ENCODE assay signal across 1 cellular context in genomic region chr7:156402255-156402654, GRCh38.
TF ChIP-seq lines count a peak whose summit lies in the region.

No MANE protein-coding gene starts in this region.

TF ChIP-seq in K562, 482 proteins besides CTCF, POLR2A, EP300 and RAD21 (continued from another document and continues in another):
- no peak for TF ChIP-seq CHD7 (IDR thresholded peaks at IDR 0.05; ENCODE audit: low read depth, low read length)
- no peak for TF ChIP-seq ZNF696 (CRISPR knock-in tag; conservative IDR thresholded peaks at IDR 0.05)
- no peak for TF ChIP-seq NBN (IDR thresholded peaks at IDR 0.05; ENCODE audit: low read depth)
- TF ChIP-seq MYBL2 (IDR thresholded peaks at IDR 0.05; ENCODE audit: low read depth): no peak
- TF ChIP-seq MYBL2 (CRISPR knock-in tag; IDR thresholded peaks at IDR 0.05; ENCODE audit: borderline replicate concordance): no peak
- TF ChIP-seq ZFP30 (CRISPR knock-in tag; IDR thresholded peaks at IDR 0.05; ENCODE audit: borderline replicate concordance): no peak
- TF ChIP-seq ZNF175 (CRISPR knock-in tag; IDR thresholded peaks at IDR 0.05; ENCODE audit: low read depth): peak; percentile 79; the same call in 1 of the 2 replicates
- no peak for TF ChIP-seq BACH1 (tag; IDR thresholded peaks at IDR 0.05)
- no peak for TF ChIP-seq MIER1 (IDR thresholded peaks at IDR 0.05; ENCODE audit: low read depth)
- TF ChIP-seq PRPF4 (IDR thresholded peaks at IDR 0.05; ENCODE audit: insufficient read depth, low read depth, low read length, poor library complexity, severe bottlenecking): no peak
- no peak for TF ChIP-seq STAG1 (CRISPR knock-in tag; IDR thresholded peaks at IDR 0.05; ENCODE audit: borderline replicate concordance)
- TF ChIP-seq TBP (optimal IDR thresholded peaks at IDR 0.05; ENCODE audit: low read depth, low read length): peak; percentile 73
- TF ChIP-seq SOX6 (IDR thresholded peaks at IDR 0.05): no peak
- no peak for TF ChIP-seq MNT (conservative IDR thresholded peaks at IDR 0.05)
- TF ChIP-seq FOXO4 (CRISPR knock-in tag; IDR thresholded peaks at IDR 0.05): no peak
- TF ChIP-seq UBTF (IDR thresholded peaks at IDR 0.05; ENCODE audit: borderline replicate concordance in 1 of 2, low read depth in 2 of 2, low read length in 2 of 2): peak in 1 of 2 experiments; percentile 85; a peak in 2 of 4 replicates
- peak; percentile 21; the same call in 1 of the 2 replicates for TF ChIP-seq BCL6 (CRISPR knock-in tag; IDR thresholded peaks at IDR 0.05)
- no peak for TF ChIP-seq HMGN3 (IDR thresholded peaks at IDR 0.05; ENCODE audit: borderline replicate concordance, extremely low read depth, insufficient read length, low read depth, low read length)
- no peak for TF ChIP-seq ELF2 (CRISPR knock-in tag; IDR thresholded peaks at IDR 0.05)
- TF ChIP-seq ZNF133 (CRISPR knock-in tag; IDR thresholded peaks at IDR 0.05): no peak
- TF ChIP-seq, protein P1, sequence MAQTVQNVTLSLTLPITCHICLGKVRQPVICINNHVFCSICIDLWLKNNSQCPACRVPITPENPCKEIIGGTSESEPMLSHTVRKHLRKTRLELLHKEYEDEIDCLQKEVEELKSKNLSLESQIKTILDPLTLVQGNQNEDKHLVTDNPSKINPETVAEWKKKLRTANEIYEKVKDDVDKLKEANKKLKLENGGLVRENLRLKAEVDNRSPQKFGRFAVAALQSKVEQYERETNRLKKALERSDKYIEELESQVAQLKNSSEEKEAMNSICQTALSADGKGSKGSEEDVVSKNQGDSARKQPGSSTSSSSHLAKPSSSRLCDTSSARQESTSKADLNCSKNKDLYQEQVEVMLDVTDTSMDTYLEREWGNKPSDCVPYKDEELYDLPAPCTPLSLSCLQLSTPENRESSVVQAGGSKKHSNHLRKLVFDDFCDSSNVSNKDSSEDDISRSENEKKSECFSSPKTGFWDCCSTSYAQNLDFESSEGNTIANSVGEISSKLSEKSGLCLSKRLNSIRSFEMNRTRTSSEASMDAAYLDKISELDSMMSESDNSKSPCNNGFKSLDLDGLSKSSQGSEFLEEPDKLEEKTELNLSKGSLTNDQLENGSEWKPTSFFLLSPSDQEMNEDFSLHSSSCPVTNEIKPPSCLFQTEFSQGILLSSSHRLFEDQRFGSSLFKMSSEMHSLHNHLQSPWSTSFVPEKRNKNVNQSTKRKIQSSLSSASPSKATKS (CRISPR knock-in tag; IDR thresholded peaks at IDR 0.05): no peak
- TF ChIP-seq KDM2B (CRISPR knock-in tag; IDR thresholded peaks at IDR 0.05): no peak
- no peak for TF ChIP-seq SMAD1 (IDR thresholded peaks at IDR 0.05; ENCODE audit: low read depth, low read length, partially characterized antibody)
- no peak for TF ChIP-seq ARID2 (IDR thresholded peaks at IDR 0.05)
- no peak for TF ChIP-seq FOXJ3 (CRISPR knock-in tag; IDR thresholded peaks at IDR 0.05)
- 0 out of 2 replicates have a peak, but pooled peaks have one; percentile 5 for TF ChIP-seq REST (CRISPR knock-in tag; IDR thresholded peaks at IDR 0.05; ENCODE audit: low read depth)
- peak; percentile 49; the same call in 1 of the 2 replicates for TF ChIP-seq SMAD4 (CRISPR knock-in tag; conservative IDR thresholded peaks at IDR 0.05)
- no peak for TF ChIP-seq PHTF2 (CRISPR knock-in tag; IDR thresholded peaks at IDR 0.05)
- no peak for TF ChIP-seq CEBPB (tag; IDR thresholded peaks at IDR 0.05)
- TF ChIP-seq KLF10 (CRISPR knock-in tag; IDR thresholded peaks at IDR 0.05): no peak
- TF ChIP-seq GTF2B (IDR thresholded peaks at IDR 0.05; ENCODE audit: extremely low read depth, insufficient read length): no peak
- no peak for TF ChIP-seq ZNF586 (CRISPR knock-in tag; conservative IDR thresholded peaks at IDR 0.05)
- TF ChIP-seq RFX1 (IDR thresholded peaks at IDR 0.05): no peak
